Comparison of ENCODE assay signal across 27 cellular contexts in genomic region chr15:94262201-94262600, GRCh38. TPM values are rescaled to one million over a fixed set of nuclear protein-coding genes. Genes with fewer than 3 reads are reported as not detected.
DNase-seq lines count a peak whose midpoint lies in the region; ATAC-seq, FAIRE-seq and TF ChIP-seq lines count a peak whose summit lies in the region.
"Had no signal": no experiment of that assay in that cellular context is flagged by ENCODE, and none has a peak within 500 bp of the region (broad histone marks: within the 10 kb centered on the region; RNA-seq: fewer than 3 reads in every experiment).

No MANE protein-coding gene starts in this region.

- H3K4me3 ChIP-seq in DOHH2 (ENCODE audit: low read length) (peak overlapping the region; percentile 61), fibroblast of mammary gland (ENCODE audit: control insufficient read depth, low read depth, low read length) (no peak overlapping the region), small intestine (ENCODE audit: low read depth in 1 of 2, low read length in 2 of 2) (no peak overlapping the region), GM23338 (no peak overlapping the region)
- H3K4me3 ChIP-seq: A549, Peyer's patch, SK-N-MC had no signal

- H4K20me1 ChIP-seq in DOHH2 (ENCODE audit: control insufficient read depth, insufficient read depth, low read depth, low read length), result no peaks in the 10 kb centered on the region
- H4K20me1 ChIP-seq in GM23338 (replicated peaks; ENCODE audit: insufficient read depth), result no peaks in the 10 kb centered on the region

- H3K9me2 ChIP-seq in DOHH2 (replicated peaks; ENCODE audit: control insufficient read depth, low read length) (no peaks in the 10 kb centered on the region), GM23338 (ENCODE audit: insufficient read depth) (0 out of 2 replicates have a peak, but pooled peaks cover 2% of the 10 kb centered on the region)

- H3K36me3 Mint-ChIP-seq in GM23338 (ENCODE audit: low read depth), result no peaks in the 10 kb centered on the region

- H3K4me1 ChIP-seq in DOHH2 (ENCODE audit: control insufficient read depth, low read length), result peaks cover 99% of the 10 kb centered on the region
- H3K4me1 ChIP-seq in small intestine (ENCODE audit: control insufficient read depth in 2 of 2, insufficient read depth in 1 of 2, low read depth in 1 of 2, low read length in 1 of 2), result peaks cover 4 to 8% of the 10 kb centered on the region in 2 donors
- no peaks in the 10 kb centered on the region for H3K4me1 ChIP-seq in GM23338 (ENCODE audit: insufficient read depth)
- H3K4me1 ChIP-seq: A549 had no signal

- H3K27me3 Mint-ChIP-seq in GM23338 (ENCODE audit: insufficient read depth, low read depth, poor library complexity), result no peaks in the 10 kb centered on the region
- H3K27me3 Mint-ChIP-seq: CD8-positive, alpha-beta memory T cell; T-helper 17 cell had no signal

- no peak for ATAC-seq in GM23338
- ATAC-seq: A549, T-helper 17 cell had no signal

- FAIRE-seq in RCC 7860 (lab: Jason Lieb, UNC) (peak; percentile 57), small intestine (lab: Jason Lieb, UNC) (peak; percentile 62)

- 0 out of 3 replicates have a peak, but pooled peaks cover 4% of the 10 kb centered on the region for H3K4me1 Mint-ChIP-seq in GM23338
- H3K4me1 Mint-ChIP-seq: H9 had no signal

- H3K27ac Mint-ChIP-seq in GM23338, result no peak overlapping the region
- H3K27ac Mint-ChIP-seq: H9, T-helper 17 cell had no signal

- H3K27ac ChIP-seq in DOHH2 (ENCODE audit: low read depth, low read length) (peak overlapping the region; percentile 98), small intestine (ENCODE audit: low read depth in 1 of 2, low read length in 1 of 2) (no peak overlapping the region), GM23338 (ENCODE audit: low read depth) (no peak overlapping the region)
- H3K27ac ChIP-seq: A549, Peyer's patch, SK-N-MC had no signal

- H3K79me2 ChIP-seq in DOHH2 (ENCODE audit: control insufficient read depth, low read length), result peaks cover 73% of the 10 kb centered on the region
- no peaks in the 10 kb centered on the region for H3K79me2 ChIP-seq in GM23338 (replicated peaks; ENCODE audit: insufficient read depth)

- H3F3A ChIP-seq in DOHH2 (ENCODE audit: control insufficient read depth, insufficient read depth) (peaks cover 58% of the 10 kb centered on the region), GM23338 (replicated peaks; ENCODE audit: low read depth) (no peaks in the 10 kb centered on the region)

- H3K27me3 ChIP-seq in DOHH2 (ENCODE audit: control insufficient read depth, low read length), result no peaks in the 10 kb centered on the region
- H3K27me3 ChIP-seq in small intestine (ENCODE audit: control insufficient read depth in 2 of 2, insufficient read depth in 2 of 2, low read length in 2 of 2), result no peaks in the 10 kb centered on the region
- no peaks in the 10 kb centered on the region for H3K27me3 ChIP-seq in GM23338 (ENCODE audit: insufficient read depth)
- H3K27me3 ChIP-seq: Peyer's patch had no signal

- H3K4me2 ChIP-seq in DOHH2 (ENCODE audit: low read length) (peak overlapping the region; percentile 87), GM23338 (no peak overlapping the region)
- H3K4me2 ChIP-seq: A549 had no signal

- DNase-seq in RCC 7860 (ENCODE audit: low spot score) (no peak), fibroblast of mammary gland (ENCODE audit: low read depth) (peak; percentile 40), small intestine (no peak), GF-D8 (lab: John Stamatoyannopoulos, UW) (no peak), NCI-H2029 (lab: John Stamatoyannopoulos, UW) (no peak), GM23338 (ENCODE audit: low spot score) (no peak)
- DNase-seq in stimulated activated naive CD4-positive, alpha-beta T cell treated with Interleukin-2 at 50 U/mL for 16 hours (lab: John Stamatoyannopoulos, UW), result no peak
- DNase-seq: AML-193; C1 segment of cervical spinal cord; CD8-positive, alpha-beta memory T cell; DMS 273 treated with DMSO at 0.1 percent for 48 hours; DMS79 treated with DMSO at 0.1 percent for 48 hours; H9; IMR-90; KG1; NCI-H1048; NCI-H1417 treated with DMSO at 0.1 percent for 48 hours; NCI-H187; NCI-H446; NCI-H526; OCI-M1; Peyer's patch; SIG-M5; T-helper 17 cell had no signal

- no peak for TF ChIP-seq CTCF in DOHH2 (IDR thresholded peaks at IDR 0.05; ENCODE audit: low read depth, low read length, poor library complexity, severe bottlenecking)
- TF ChIP-seq CTCF in fibroblast of mammary gland (conservative IDR thresholded peaks at IDR 0.05; ENCODE audit: control insufficient read depth, insufficient read depth, low read depth, low read length), result no peak
- no peak for TF ChIP-seq CTCF in GM23338 (conservative IDR thresholded peaks at IDR 0.05; ENCODE audit: low read depth in 2 of 2)

- 36 to 58% (median 48%) methylated on average over 1 of the region's 1 CpG for WGBS in small intestine, 3 donors

- H3K36me3 ChIP-seq in DOHH2 (ENCODE audit: control insufficient read depth, low read length), result peaks cover 40% of the 10 kb centered on the region
- H3K36me3 ChIP-seq in small intestine (ENCODE audit: control insufficient read depth in 2 of 2, insufficient read depth in 2 of 2, low read length in 2 of 2), result peaks cover 0 to 2% of the 10 kb centered on the region in 2 donors
- H3K36me3 ChIP-seq in GM23338 (ENCODE audit: insufficient read depth), result no peaks in the 10 kb centered on the region; the same call in 1 of the 2 replicates
- H3K36me3 ChIP-seq: Peyer's patch had no signal

- no peak overlapping the region for H3K4me3 Mint-ChIP-seq in GM23338
- H3K4me3 Mint-ChIP-seq: H9, T-helper 17 cell had no signal

- no peaks in the 10 kb centered on the region for H3K9me3 Mint-ChIP-seq in GM23338
- H3K9me3 Mint-ChIP-seq: CD8-positive, alpha-beta memory T cell; H9 had no signal

- H3K9me3 ChIP-seq in DOHH2 (ENCODE audit: control insufficient read depth, insufficient read depth, low read length), result no peaks in the 10 kb centered on the region
- no peaks in the 10 kb centered on the region for H3K9me3 ChIP-seq in small intestine (ENCODE audit: control insufficient read depth, low read depth)
- H3K9me3 ChIP-seq: A549, Peyer's patch had no signal

- no peak overlapping the region for H2AFZ ChIP-seq in GM23338

TF ChIP-seq in GM23338, 12 proteins besides CTCF, POLR2A, EP300 and RAD21 (continues in another document):
- TF ChIP-seq ZNF114 (CRISPR knock-in tag; IDR thresholded peaks at IDR 0.05) (no peak), CREB1 (CRISPR knock-in tag; IDR thresholded peaks at IDR 0.05; ENCODE audit: low read depth) (no peak), NANOG (IDR thresholded peaks at IDR 0.05; ENCODE audit: borderline replicate concordance) (no peak), ZNF462 (CRISPR knock-in tag; IDR thresholded peaks at IDR 0.05) (no peak)

RNA-seq across cellular contexts. Expression of gene MCTP2, which starts 30.8 kb away (rescaled TPM):
- polyA plus RNA-seq in small intestine (1 to 10 TPM; 4.1 to 6.9 (median 4.3) TPM), GM23338 (2016; fragmentation: Nextera tagmentation; extraction: Ambion mirVana) (1.7 and 1.8 TPM in 2 replicates)
- 5.5 and 6.1 TPM in 2 replicates for total RNA-seq in GM23338 (2014; rRNA removed; shearing (Covaris generic))
- polyA plus RNA-seq: A549 had no signal
